10 cellular contexts compared by ENCODE assay signal in the genomic region with DNA sequence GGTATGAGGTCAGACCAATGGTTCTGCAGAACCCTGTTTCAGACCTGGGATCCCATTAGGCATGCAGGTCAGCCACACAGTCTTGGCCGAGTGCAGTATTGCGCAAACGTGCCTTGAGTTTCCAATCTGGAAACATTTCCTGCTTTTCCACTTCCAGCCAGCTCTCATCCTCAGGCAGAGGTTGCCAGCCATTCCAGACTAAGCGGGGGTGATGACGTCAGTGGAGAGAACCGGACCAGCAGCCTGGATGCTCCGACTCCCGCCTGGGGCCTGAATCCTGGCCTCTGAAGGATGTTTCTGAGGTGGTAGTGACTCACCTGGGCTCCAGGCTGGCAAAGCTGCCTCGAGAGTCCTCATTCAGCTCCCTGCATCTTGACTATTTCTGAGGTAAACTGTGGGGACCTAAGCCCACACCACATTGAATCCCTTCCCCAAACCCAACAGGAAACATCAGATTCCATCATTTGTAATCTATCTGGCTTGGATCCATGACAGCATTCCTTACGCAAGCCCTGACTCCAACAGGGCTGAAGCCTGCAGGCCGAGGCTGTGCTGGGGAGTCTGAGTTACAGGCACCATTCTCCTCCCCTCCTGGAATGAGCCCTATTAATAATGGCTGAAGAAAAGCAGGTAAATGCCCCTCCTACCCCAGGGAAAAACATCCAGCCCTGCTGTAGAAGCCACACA.
A peak's percentile ranks its signal among the peaks of the same experiment; 100 is the strongest.
DNase-seq lines count a peak whose midpoint lies in the region; ATAC-seq and TF ChIP-seq lines count a peak whose summit lies in the region.
"Had no signal": no experiment of that assay in that cellular context is flagged by ENCODE, and none has a peak within 500 bp of the region (broad histone marks: within the 10 kb centered on the region; RNA-seq: fewer than 3 reads in every experiment).

No MANE protein-coding gene starts in this region.

- no peaks in the 10 kb centered on the region for H3K36me3 Mint-ChIP-seq in T-helper 17 cell (ENCODE audit: low read depth)
- H3K36me3 Mint-ChIP-seq: activated naive CD8-positive, alpha-beta T cell treated with anti-CD3 and anti-CD28 coated beads, Interleukin-2, amount 10 ng/mL, durations not matched to agents 7 days and 5 days; IgD-negative memory B cell had no signal

- no peaks in the 10 kb centered on the region for H3K27me3 ChIP-seq in ACC112 (ENCODE audit: insufficient read depth, low read length)

- H3K4me1 ChIP-seq in ACC112 (ENCODE audit: control insufficient read depth, insufficient read depth, low read length, unreplicated experiment) (peaks cover 21% of the 10 kb centered on the region), mucosa of descending colon (ENCODE audit: low read depth) (no peaks in the 10 kb centered on the region)

- H3K36me3 ChIP-seq in ACC112 (ENCODE audit: insufficient read depth, low read length) = no peaks in the 10 kb centered on the region
- no peaks in the 10 kb centered on the region for H3K36me3 ChIP-seq in mucosa of descending colon (ENCODE audit: low read depth)

- H3K27me3 Mint-ChIP-seq in T-helper 17 cell = peaks cover 14% of the 10 kb centered on the region
- H3K27me3 Mint-ChIP-seq: IgD-negative memory B cell had no signal

- TF ChIP-seq CTCF in epithelial cell of proximal tubule (conservative IDR thresholded peaks at IDR 0.05; ENCODE audit: low read depth, low read length) (no peak), mucosa of descending colon (IDR thresholded peaks at IDR 0.05) (no peak)

- H3K79me2 ChIP-seq in ACC112 (ENCODE audit: control insufficient read depth, insufficient read depth, low read length, unreplicated experiment) = peaks cover 3% of the 10 kb centered on the region

- H3K9me3 ChIP-seq in mucosa of descending colon = no peaks in the 10 kb centered on the region
- no peaks in the 10 kb centered on the region for H3K9me3 ChIP-seq in T-helper 17 cell (ENCODE audit: control insufficient read depth, low read length, poor library complexity, severe bottlenecking)

- peak overlapping the region; percentile 65 for H3K27ac ChIP-seq in ACC112 (ENCODE audit: low read depth, low read length)

- H3K27ac Mint-ChIP-seq in T-helper 17 cell = no peak overlapping the region
- H3K27ac Mint-ChIP-seq: activated naive CD8-positive, alpha-beta T cell treated with anti-CD3 and anti-CD28 coated beads, Interleukin-2, amount 10 ng/mL, durations not matched to agents 7 days and 5 days; IgD-negative memory B cell had no signal

- no peak overlapping the region for H2AFZ ChIP-seq in ACC112 (ENCODE audit: low read length, unreplicated experiment)

- intact Hi-C loops in mucosa of descending colon (cut with DNase I, micrococcal nuclease) = no loop called here

- ATAC-seq in mucosa of descending colon = peak; percentile 84
- ATAC-seq in T-helper 17 cell = no peak

- H3K4me3 Mint-ChIP-seq in T-helper 17 cell = no peak overlapping the region
- H3K4me3 Mint-ChIP-seq: activated naive CD8-positive, alpha-beta T cell treated with anti-CD3 and anti-CD28 coated beads, Interleukin-2, amount 10 ng/mL, durations not matched to agents 7 days and 5 days; IgD-negative memory B cell had no signal

- DNase-seq in NCI-H226 = peak; percentile 100
- peak; percentile 83 for DNase-seq in epithelial cell of proximal tubule (ENCODE audit: low read depth)
- peak; percentile 57 to 74 (median 64) for DNase-seq in mucosa of descending colon
- DNase-seq in T-helper 17 cell = no peak
- DNase-seq in NCI-H1694 (lab: John Stamatoyannopoulos, UW) = no peak
- DNase-seq in activated CD4-positive, CD25-positive, alpha-beta regulatory T cell (lab: John Stamatoyannopoulos, UW) = no peak
- no peak for DNase-seq in activated naive CD4-positive, alpha-beta T cell treated with anti-CD3 and anti-CD28 coated beads, Interleukin-2, amount 50 U/mL, for 16 hours
- DNase-seq: activated naive CD8-positive, alpha-beta T cell treated with anti-CD3 and anti-CD28 coated beads, Interleukin-2, amount 10 ng/mL, durations not matched to agents 7 days and 5 days had no signal

- H3K4me3 ChIP-seq in ACC112 (ENCODE audit: low read depth, low read length) (no peak overlapping the region), epithelial cell of proximal tubule (ENCODE audit: low read depth, low read length) (no peak overlapping the region), mucosa of descending colon (no peak overlapping the region)

- H3K4me1 Mint-ChIP-seq in T-helper 17 cell = no peaks in the 10 kb centered on the region
- H3K4me1 Mint-ChIP-seq: activated naive CD8-positive, alpha-beta T cell treated with anti-CD3 and anti-CD28 coated beads, Interleukin-2, amount 10 ng/mL, durations not matched to agents 7 days and 5 days had no signal

Comparison
In these comparisons a context has a peak if more than half of its experiments do, and no peak if none do; other contexts are left out.
1. DNase-seq: peak in NCI-H226 (single experiment), epithelial cell of proximal tubule (single experiment) and mucosa of descending colon (3 of 3); none in T-helper 17 cell (0 of 3), NCI-H1694 (single experiment), activated CD4-positive, CD25-positive, alpha-beta regulatory T cell (0 of 4) and activated naive CD4-positive, alpha-beta T cell treated with anti-CD3 and anti-CD28 coated beads, Interleukin-2, amount 50 U/mL, for 16 hours (single experiment).